ENCODE assay signal across 8 cellular contexts in genomic region chr19:12778905-12779161, GRCh38. TPM values are rescaled to one million over a fixed set of nuclear protein-coding genes. Genes with fewer than 3 reads are reported as not detected.
DNase-seq lines count a peak whose midpoint lies in the region; ATAC-seq, FAIRE-seq and TF ChIP-seq lines count a peak whose summit lies in the region.

No MANE protein-coding gene starts in this region.

- peak overlapping the region; percentile 91 for H3K27ac ChIP-seq in CD4-positive, CD25-positive, alpha-beta regulatory T cell (ENCODE audit: insufficient read depth, low read length, poor library complexity, severe bottlenecking)
- H3K27ac ChIP-seq in OCI-LY3 (ENCODE audit: low read length) (peak overlapping the region; percentile 83), H1 (ENCODE audit: low read depth, low read length) (peak overlapping the region; percentile 22; the same call in 1 of the 2 replicates), neuronal stem cell (replicated peaks; ENCODE audit: low read length) (no peak overlapping the region)

- H3K4me2 ChIP-seq in OCI-LY3 (ENCODE audit: low read length): peak overlapping the region; percentile 88
- peak overlapping the region; percentile 93 to 94 for H3K4me2 ChIP-seq in H1 (ENCODE audit: insufficient read depth in 1 of 2, low read depth in 2 of 2, low read length in 2 of 2)
- H3K4me2 ChIP-seq in neuronal stem cell (ENCODE audit: insufficient read depth, low read length, poor library complexity, severe bottlenecking): peak overlapping the region; percentile 97

- H4K5ac ChIP-seq in H1 (ENCODE audit: insufficient read length, low read depth, low read length): peak overlapping the region; percentile 84

- H2AFZ ChIP-seq in OCI-LY3 (ENCODE audit: low read depth, low read length): no peak overlapping the region
- H2AFZ ChIP-seq in H1 (ENCODE audit: low read length): no peak overlapping the region
- peak overlapping the region; percentile 94 for H2AFZ ChIP-seq in neuronal stem cell (ENCODE audit: low read length)

- in situ Hi-C loops in GM13976 (cut with MboI; ENCODE audit: low sequenced_read_pairs, unreplicated experiment): no loop called here

- H2AK5ac ChIP-seq in H1 (ENCODE audit: low read depth, low read length) (no peak overlapping the region; the same call in 1 of the 2 replicates), neuronal stem cell (ENCODE audit: low read depth, low read length) (no peak overlapping the region)

- no peaks in the 10 kb centered on the region for H3K9me3 Mint-ChIP-seq in CD4-positive, CD25-positive, alpha-beta regulatory T cell

- no peak for TF ChIP-seq CTCF in OCI-LY3 (IDR thresholded peaks at IDR 0.05; ENCODE audit: low read depth, low read length)
- TF ChIP-seq CTCF in H1 (IDR thresholded peaks at IDR 0.05; ENCODE audit: control extremely low read depth in 1 of 3, insufficient read depth in 1 of 3, low read depth in 1 of 3, low read length in 3 of 3): no peak
- no peak for TF ChIP-seq CTCF in GM13976 (IDR thresholded peaks at IDR 0.05; ENCODE audit: borderline replicate concordance, control extremely low read depth, extremely low read depth, insufficient read depth, missing control alignments)

- H3K14ac ChIP-seq in H1 (ENCODE audit: insufficient read length) (no peak overlapping the region), neuronal stem cell (ENCODE audit: low read length) (peak overlapping the region; percentile 47)

- peak overlapping the region; percentile 75 to 94 (median 93) for H3K27ac Mint-ChIP-seq in CD4-positive, CD25-positive, alpha-beta regulatory T cell

- H4K8ac ChIP-seq in H1 (ENCODE audit: extremely low read depth, insufficient read depth, low read length): peak overlapping the region; percentile 36
- no peak overlapping the region for H4K8ac ChIP-seq in neuronal stem cell (ENCODE audit: low read depth, low read length)

- POLR2A ChIA-PET in H1 (lab: Charles Lee; ENCODE audit: partially characterized antibody): interaction anchor here (1.0 to 16.6 kb wide), 9 partner anchors 9 to 155 kb away, joined by 3 to 317 read pairs (median 7); partner anchors contain the start of genes FARSA, GET3, JUNB and PRDX2

- H4K91ac ChIP-seq in H1 (replicated peaks; ENCODE audit: insufficient read length, low read length) (peak overlapping the region; percentile 80), neuronal stem cell (ENCODE audit: low read depth, low read length, poor library complexity) (no peak overlapping the region)

- TF ChIP-seq RAD21 in H1 (IDR thresholded peaks at IDR 0.05 in 1 of 2, conservative IDR thresholded peaks at IDR 0.05 in 1 of 2; ENCODE audit: low read depth in 2 of 2, low read length in 2 of 2): no peak

- no peaks in the 10 kb centered on the region for H3K27me3 Mint-ChIP-seq in CD4-positive, CD25-positive, alpha-beta regulatory T cell

- H3K18ac ChIP-seq in H1 (ENCODE audit: extremely low read depth, low read length): peak overlapping the region; percentile 81
- peak overlapping the region; percentile 80 for H3K18ac ChIP-seq in neuronal stem cell (ENCODE audit: low read length)

- peak overlapping the region; percentile 37 for H3K4me3 ChIP-seq in CD4-positive, CD25-positive, alpha-beta regulatory T cell (ENCODE audit: low read depth, low read length)
- H3K4me3 ChIP-seq in OCI-LY3 (ENCODE audit: low read length) (peak overlapping the region; percentile 82), H1 (ENCODE audit: extremely low read depth in 1 of 4, insufficient read depth in 2 of 4, low read depth in 3 of 4, low read length in 4 of 4) (peak overlapping the region; percentile 40 to 69 (median 62); a peak in 6 of 8 replicates), neuronal stem cell (ENCODE audit: low read length in 2 of 2) (peak overlapping the region in 1 of 2 donors; percentile 61)

- DNase-seq in CD4-positive, CD25-positive, alpha-beta regulatory T cell: no peak
- DNase-seq in H1 (ENCODE audit: low read depth in 1 of 2, low spot score in 2 of 2): no peak
- DNase-seq in neuronal stem cell (ENCODE audit: low spot score): no peak
- DNase-seq in OCI-M2 (lab: John Stamatoyannopoulos, UW; ENCODE audit: unreplicated experiment): no peak
- DNase-seq in NCI-H446 treated with DMSO at 0.1 percent for 48 hours (lab: John Stamatoyannopoulos, UW): no peak
- no peak for DNase-seq in GM13976 (ENCODE audit: low spot score)

- H3K79me2 ChIP-seq in OCI-LY3 (ENCODE audit: low read length): peaks cover 14% of the 10 kb centered on the region; the same call in 1 of the 2 replicates
- no peaks in the 10 kb centered on the region for H3K79me2 ChIP-seq in H1 (ENCODE audit: control insufficient read depth in 1 of 2, insufficient read depth in 2 of 2, low read length in 2 of 2)

- TF ChIP-seq EP300 in H1 (IDR thresholded peaks at IDR 0.05; ENCODE audit: borderline replicate concordance in 1 of 2, low read depth in 2 of 2, low read length in 2 of 2): no peak

- peaks cover 27% of the 10 kb centered on the region; the same call in 1 of the 2 replicates for H3K23me2 ChIP-seq in H1 (ENCODE audit: low read depth, low read length)

- H2BK12ac ChIP-seq in H1 (ENCODE audit: low read depth, low read length) (peak overlapping the region; percentile 35; the same call in 1 of the 2 replicates), neuronal stem cell (ENCODE audit: low read length) (no peak overlapping the region)

- H3K9ac ChIP-seq in OCI-LY3 (ENCODE audit: low read length) (peak overlapping the region; percentile 83), H1 (replicated peaks in 1 of 4; ENCODE audit: extremely low read depth in 1 of 4, low read depth in 3 of 4, low read length in 3 of 4) (peak overlapping the region in 2 of 4 experiments; percentile 31 to 38; a peak in 3 of 7 replicates), neuronal stem cell (ENCODE audit: low read depth, low read length, poor library complexity) (no peak overlapping the region)

- H3K4ac ChIP-seq in H1 (replicated peaks; ENCODE audit: insufficient read length, low read depth, low read length): peak overlapping the region; percentile 8
- H3K4ac ChIP-seq in neuronal stem cell (ENCODE audit: low read length): no peak overlapping the region

- H3K4me1 Mint-ChIP-seq in CD4-positive, CD25-positive, alpha-beta regulatory T cell: peaks cover 5 to 48% (median 26%) of the 10 kb centered on the region in 4 donors

- CTCF ChIA-PET in H1 (lab: Charles Lee; ENCODE audit: partially characterized antibody): interaction anchor here (0.6 to 11.2 kb wide), 13 partner anchors 9 to 71 kb away, joined by 3 to 277 read pairs (median 4); partner anchors contain the start of genes JUNB, RTBDN and THSD8

- H3K79me1 ChIP-seq in H1 (ENCODE audit: low read depth, low read length) (no peaks in the 10 kb centered on the region), neuronal stem cell (ENCODE audit: low read depth, low read length) (no peaks in the 10 kb centered on the region)

- H2BK15ac ChIP-seq in H1 (ENCODE audit: low read length) (no peak overlapping the region), neuronal stem cell (ENCODE audit: low read length) (peak overlapping the region; percentile 45)

- H2BK120ac ChIP-seq in H1 (replicated peaks; ENCODE audit: low read depth, low read length): no peak overlapping the region
- H2BK120ac ChIP-seq in neuronal stem cell (ENCODE audit: low read depth, low read length): no peak overlapping the region

- peak overlapping the region; percentile 85 for H2BK5ac ChIP-seq in H1 (ENCODE audit: low read depth, low read length)
- no peak overlapping the region for H2BK5ac ChIP-seq in neuronal stem cell (ENCODE audit: low read length)

- H3K56ac ChIP-seq in H1 (replicated peaks; ENCODE audit: insufficient read length, low read depth, low read length): no peak overlapping the region

- H2BK20ac ChIP-seq in H1 (ENCODE audit: low read length): no peak overlapping the region

- no peak for ATAC-seq in CD4-positive, CD25-positive, alpha-beta regulatory T cell (ENCODE audit: low read depth in 2 of 2)
- ATAC-seq in GM18502 (IDR thresholded peaks at IDR 0.05; ENCODE audit: poor library complexity, unreplicated experiment): no peak

- no peaks in the 10 kb centered on the region for H3K9me3 ChIP-seq in CD4-positive, CD25-positive, alpha-beta regulatory T cell (ENCODE audit: control insufficient read depth in 2 of 2, low read length in 2 of 2)
- H3K9me3 ChIP-seq in OCI-LY3 (ENCODE audit: insufficient read depth, low read length) (no peaks in the 10 kb centered on the region), H1 (ENCODE audit: insufficient read depth in 2 of 2, low read depth in 1 of 2, low read length in 1 of 2) (no peaks in the 10 kb centered on the region), neuronal stem cell (replicated peaks in 1 of 2; ENCODE audit: control insufficient read depth in 2 of 2, insufficient read depth in 1 of 2, low read depth in 1 of 2, low read length in 2 of 2) (peaks cover 0 to 2% of the 10 kb centered on the region in 2 donors)

- no peaks in the 10 kb centered on the region for H3K27me3 ChIP-seq in CD4-positive, CD25-positive, alpha-beta regulatory T cell (ENCODE audit: control insufficient read depth, insufficient read depth, low read length)
- H3K27me3 ChIP-seq in OCI-LY3 (ENCODE audit: low read depth, low read length) (no peaks in the 10 kb centered on the region), H1 (replicated peaks in 1 of 4; ENCODE audit: control insufficient read depth in 3 of 4, extremely low read depth in 1 of 4, insufficient read depth in 3 of 4, low read length in 3 of 4) (no peaks in the 10 kb centered on the region), neuronal stem cell (ENCODE audit: control insufficient read depth in 3 of 3, insufficient read depth in 3 of 3, low read depth in 1 of 3, low read length in 3 of 3) (peaks cover 0 to 3% (median 0%) of the 10 kb centered on the region in 3 experiments)

- no peak for TF ChIP-seq POLR2A in H1 (IDR thresholded peaks at IDR 0.05; ENCODE audit: control extremely low read depth in 1 of 2, low read depth in 2 of 2, low read length in 2 of 2)

- WGBS in H1 (ENCODE audit: extremely low coverage in 1 of 2, insufficient coverage in 1 of 2, insufficient read length in 1 of 2, insufficient replicate concordance in 2 of 2, low coverage in 1 of 2, low lambda C conversion rate in 2 of 2, missing lambda C conversion rate in 1 of 2), 2 experiments: 23% methylated on average over 6 of the region's 6 CpGs; no CpG with 5 or more reads in 1 of the 2 experiments
- no CpG with 5 or more reads among the region's 6 CpGs for WGBS in neuronal stem cell (ENCODE audit: extremely low coverage in 2 of 2, insufficient read length in 2 of 2, insufficient replicate concordance in 1 of 2), 2 donors

- no peaks in the 10 kb centered on the region for H4K20me1 ChIP-seq in OCI-LY3 (ENCODE audit: insufficient read depth, low read length)
- no peaks in the 10 kb centered on the region for H4K20me1 ChIP-seq in H1 (replicated peaks in 1 of 2; ENCODE audit: control insufficient read depth in 1 of 2, insufficient read depth in 2 of 2, low read length in 2 of 2)

- H3K4me3 Mint-ChIP-seq in CD4-positive, CD25-positive, alpha-beta regulatory T cell: peak overlapping the region; percentile 86 to 97 (median 92)

- no peak for FAIRE-seq in H1 (lab: Jason Lieb, UNC)

- H3K36me3 Mint-ChIP-seq in CD4-positive, CD25-positive, alpha-beta regulatory T cell: peaks cover under 1% of the 10 kb centered on the region

- peaks cover 60% of the 10 kb centered on the region for H3K4me1 ChIP-seq in CD4-positive, CD25-positive, alpha-beta regulatory T cell (ENCODE audit: control insufficient read depth, insufficient read depth, low read length, poor library complexity, severe bottlenecking)
- H3K4me1 ChIP-seq in OCI-LY3 (ENCODE audit: low read length) (peaks cover 43% of the 10 kb centered on the region), H1 (replicated peaks in 1 of 4; ENCODE audit: control insufficient read depth in 3 of 4, insufficient read depth in 4 of 4, low read length in 3 of 4) (peaks cover 4 to 30% (median 22%) of the 10 kb centered on the region in 4 experiments), neuronal stem cell (ENCODE audit: control insufficient read depth in 2 of 2, insufficient read depth in 1 of 2, low read depth in 1 of 2, low read length in 2 of 2) (peaks cover 26 to 29% of the 10 kb centered on the region in 2 donors)

- H3K36me3 ChIP-seq in CD4-positive, CD25-positive, alpha-beta regulatory T cell (ENCODE audit: control insufficient read depth, insufficient read depth, low read length): no peaks in the 10 kb centered on the region
- peaks cover 3% of the 10 kb centered on the region for H3K36me3 ChIP-seq in OCI-LY3 (replicated peaks; ENCODE audit: low read depth, low read length)
- no peaks in the 10 kb centered on the region for H3K36me3 ChIP-seq in H1 (ENCODE audit: control insufficient read depth in 2 of 4, insufficient read depth in 4 of 4, low read length in 3 of 4)
- peaks cover 0 to 2% of the 10 kb centered on the region in 2 donors for H3K36me3 ChIP-seq in neuronal stem cell (replicated peaks in 1 of 2; ENCODE audit: control insufficient read depth in 2 of 2, insufficient read depth in 2 of 2, low read length in 2 of 2)

- no peak overlapping the region for H3K23ac ChIP-seq in H1 (ENCODE audit: insufficient read length)
- peak overlapping the region; percentile 81 for H3K23ac ChIP-seq in neuronal stem cell (ENCODE audit: low read depth, low read length, poor library complexity)

RNA-seq across cellular contexts. Expression of gene HOOK2, which starts 3.5 kb away (rescaled TPM):
- 16.9 TPM for total RNA-seq in CD4-positive, CD25-positive, alpha-beta regulatory T cell
- polyA plus RNA-seq in CD4-positive, CD25-positive, alpha-beta regulatory T cell: 1 to 10 TPM in 3 of 4 donors, under 1 TPM in 1; 0.24 to 1.9 (median 1.6) TPM
- total RNA-seq in H1 (2021; fragmentation: NEBNext Ultra II Directional; extraction: Animal tissue kit (Norgen Biotek cat#: 25700)): 59.3 and 63.2 TPM in 2 replicates
- polyA plus RNA-seq in H1 (2011; rRNA removed): 23.8 and 39.2 TPM in 2 replicates
- polyA plus RNA-seq in H1 (2011; cell fraction: cytosol; rRNA removed): 52.1 TPM
- 124 TPM for polyA plus RNA-seq in H1 (2011; cell fraction: nucleus; rRNA removed)
- 72.5 to 107 TPM (median 96.5 TPM) in 4 replicates for polyA plus RNA-seq in H1 (2012, experiment 1 of 2)
- polyA plus RNA-seq in H1 (2012, experiment 2 of 2): 35.9 TPM
- 47.5 TPM for polyA plus RNA-seq in H1 (2013, experiment 1 of 2)
- 40.1 TPM for polyA plus RNA-seq in H1 (2013, experiment 2 of 2)
- polyA minus RNA-seq in H1 (2011; rRNA and poly(A)+ RNA removed): 25.1 and 27.9 TPM in 2 replicates
- 17.9 TPM for polyA minus RNA-seq in H1 (2011; cell fraction: cytosol; rRNA and poly(A)+ RNA removed)
- 50.3 TPM for polyA minus RNA-seq in H1 (2011; cell fraction: nucleus; rRNA and poly(A)+ RNA removed)
- polyA plus RNA-seq in neuronal stem cell (2013, experiment 1 of 2): 15.5 TPM
- polyA plus RNA-seq in neuronal stem cell (2013, experiment 2 of 2): 15.0 TPM

RNA-seq across cellular contexts. Expression of gene JUNB, which starts 12.5 kb away (rescaled TPM):
- 2,802 TPM for total RNA-seq in CD4-positive, CD25-positive, alpha-beta regulatory T cell
- polyA plus RNA-seq in CD4-positive, CD25-positive, alpha-beta regulatory T cell: 100 to 1,000 TPM; 582 to 986 (median 765) TPM
- 7.4 and 8.6 TPM in 2 replicates for total RNA-seq in H1 (2021; fragmentation: NEBNext Ultra II Directional; extraction: Animal tissue kit (Norgen Biotek cat#: 25700))
- polyA plus RNA-seq in H1 (2011; rRNA removed): 10.0 and 14.1 TPM in 2 replicates
- 9.2 TPM for polyA plus RNA-seq in H1 (2011; cell fraction: cytosol; rRNA removed)
- 12.1 TPM for polyA plus RNA-seq in H1 (2011; cell fraction: nucleus; rRNA removed)
- 4.8 to 7.1 TPM (median 5.6 TPM) in 4 replicates for polyA plus RNA-seq in H1 (2012, experiment 1 of 2)
- polyA plus RNA-seq in H1 (2012, experiment 2 of 2): 5.9 TPM
- 6.9 TPM for polyA plus RNA-seq in H1 (2013, experiment 1 of 2)
- polyA plus RNA-seq in H1 (2013, experiment 2 of 2): 6.5 TPM
- 1.8 TPM in 2 replicates for polyA minus RNA-seq in H1 (2011; rRNA and poly(A)+ RNA removed)
- polyA minus RNA-seq in H1 (2011; cell fraction: cytosol; rRNA and poly(A)+ RNA removed): 8.7 TPM
- 21.3 TPM for polyA minus RNA-seq in H1 (2011; cell fraction: nucleus; rRNA and poly(A)+ RNA removed)
- polyA plus RNA-seq in neuronal stem cell (2013, experiment 1 of 2): 6.1 TPM
- 5.9 TPM for polyA plus RNA-seq in neuronal stem cell (2013, experiment 2 of 2)

RNA-seq across cellular contexts. Expression of gene PRDX2, which starts 22.8 kb away (rescaled TPM):
- 74.0 TPM for total RNA-seq in CD4-positive, CD25-positive, alpha-beta regulatory T cell
- 100 to 1,000 TPM; 326 to 380 (median 341) TPM for polyA plus RNA-seq in CD4-positive, CD25-positive, alpha-beta regulatory T cell
- total RNA-seq in H1 (2021; fragmentation: NEBNext Ultra II Directional; extraction: Animal tissue kit (Norgen Biotek cat#: 25700)): 380 and 404 TPM in 2 replicates
- 748 and 904 TPM in 2 replicates for polyA plus RNA-seq in H1 (2011; rRNA removed)
- polyA plus RNA-seq in H1 (2011; cell fraction: cytosol; rRNA removed): 586 TPM
- polyA plus RNA-seq in H1 (2011; cell fraction: nucleus; rRNA removed): 569 TPM
- polyA plus RNA-seq in H1 (2012, experiment 1 of 2): 543 to 655 TPM (median 640 TPM) in 4 replicates
- 855 TPM for polyA plus RNA-seq in H1 (2012, experiment 2 of 2)
- 237 TPM for polyA plus RNA-seq in H1 (2013, experiment 1 of 2)
- 231 TPM for polyA plus RNA-seq in H1 (2013, experiment 2 of 2)
- 210 and 286 TPM in 2 replicates for polyA minus RNA-seq in H1 (2011; rRNA and poly(A)+ RNA removed)
- polyA minus RNA-seq in H1 (2011; cell fraction: cytosol; rRNA and poly(A)+ RNA removed): 286 TPM
- polyA minus RNA-seq in H1 (2011; cell fraction: nucleus; rRNA and poly(A)+ RNA removed): 120 TPM
- polyA plus RNA-seq in neuronal stem cell (2013, experiment 1 of 2): 509 TPM
- polyA plus RNA-seq in neuronal stem cell (2013, experiment 2 of 2): 486 TPM

RNA-seq across cellular contexts. Expression of gene THSD8, which starts 23.0 kb away (rescaled TPM):
- 2.8 TPM for total RNA-seq in CD4-positive, CD25-positive, alpha-beta regulatory T cell
- polyA plus RNA-seq in CD4-positive, CD25-positive, alpha-beta regulatory T cell: 10 to 100 TPM in 1 of 4 donors, 1 to 10 TPM in 1, under 1 TPM in 1, not detected in 1; 0.66 to 13.9 (median 4.8) TPM
- total RNA-seq in H1 (2021; fragmentation: NEBNext Ultra II Directional; extraction: Animal tissue kit (Norgen Biotek cat#: 25700)): 41.3 and 42.3 TPM in 2 replicates
- polyA plus RNA-seq in H1 (2011; rRNA removed): 3.4 and 8.2 TPM in 2 replicates
- 0.57 TPM for polyA plus RNA-seq in H1 (2011; cell fraction: cytosol; rRNA removed)
- 0.21 TPM for polyA plus RNA-seq in H1 (2011; cell fraction: nucleus; rRNA removed)
- polyA plus RNA-seq in H1 (2012, experiment 1 of 2): 9.7 to 60.5 TPM (median 32.8 TPM) in 4 replicates
- polyA plus RNA-seq in H1 (2012, experiment 2 of 2): 11.1 TPM
- 20.3 TPM for polyA plus RNA-seq in H1 (2013, experiment 1 of 2)
- polyA plus RNA-seq in H1 (2013, experiment 2 of 2): 24.5 TPM
- 4.4 and 10.5 TPM in 2 replicates for polyA minus RNA-seq in H1 (2011; rRNA and poly(A)+ RNA removed)
- not detected for polyA minus RNA-seq in H1 (2011; cell fraction: cytosol; rRNA and poly(A)+ RNA removed)
- polyA minus RNA-seq in H1 (2011; cell fraction: nucleus; rRNA and poly(A)+ RNA removed): not detected
- 26.3 TPM for polyA plus RNA-seq in neuronal stem cell (2013, experiment 1 of 2)
- 22.2 TPM for polyA plus RNA-seq in neuronal stem cell (2013, experiment 2 of 2)

RNA-seq across cellular contexts. Expression of gene BEST2, which starts 27.2 kb away (rescaled TPM):
- not detected for total RNA-seq in CD4-positive, CD25-positive, alpha-beta regulatory T cell
- not detected for polyA plus RNA-seq in CD4-positive, CD25-positive, alpha-beta regulatory T cell
- total RNA-seq in H1 (2021; fragmentation: NEBNext Ultra II Directional; extraction: Animal tissue kit (Norgen Biotek cat#: 25700)): 4.6 TPM in 2 replicates
- polyA plus RNA-seq in H1 (2011; rRNA removed): 7.3 and 11.6 TPM in 2 replicates
- 7.1 TPM for polyA plus RNA-seq in H1 (2011; cell fraction: cytosol; rRNA removed)
- 9.7 TPM for polyA plus RNA-seq in H1 (2011; cell fraction: nucleus; rRNA removed)
- 2.3 to 6.3 TPM (median 4.2 TPM) in 4 replicates for polyA plus RNA-seq in H1 (2012, experiment 1 of 2)
- 4.4 TPM for polyA plus RNA-seq in H1 (2012, experiment 2 of 2)
- polyA plus RNA-seq in H1 (2013, experiment 1 of 2): 6.4 TPM
- polyA plus RNA-seq in H1 (2013, experiment 2 of 2): 5.7 TPM
- 5.7 and 7.9 TPM in 2 replicates for polyA minus RNA-seq in H1 (2011; rRNA and poly(A)+ RNA removed)
- 4.3 TPM for polyA minus RNA-seq in H1 (2011; cell fraction: cytosol; rRNA and poly(A)+ RNA removed)
- polyA minus RNA-seq in H1 (2011; cell fraction: nucleus; rRNA and poly(A)+ RNA removed): 2.5 TPM
- 0.03 TPM for polyA plus RNA-seq in neuronal stem cell (2013, experiment 1 of 2)
- 0.03 TPM for polyA plus RNA-seq in neuronal stem cell (2013, experiment 2 of 2)

Comparison
In these comparisons a context has a peak if more than half of its experiments do, and no peak if none do; other contexts are left out.
1. RNA of gene JUNB, which starts 12.5 kb away (total RNA-seq): 2,802 TPM in CD4-positive, CD25-positive, alpha-beta regulatory T cell (single experiment); 7.4 to 8.6 TPM in H1; every median in the first group is over 100 times any median in the second.
2. Peak in every context shown above with its lines, with median percentiles within 50 percentile points of each other: H3K4me2 ChIP-seq.